Comparison of ENCODE assay signal across 14 cellular contexts in the genomic region with DNA sequence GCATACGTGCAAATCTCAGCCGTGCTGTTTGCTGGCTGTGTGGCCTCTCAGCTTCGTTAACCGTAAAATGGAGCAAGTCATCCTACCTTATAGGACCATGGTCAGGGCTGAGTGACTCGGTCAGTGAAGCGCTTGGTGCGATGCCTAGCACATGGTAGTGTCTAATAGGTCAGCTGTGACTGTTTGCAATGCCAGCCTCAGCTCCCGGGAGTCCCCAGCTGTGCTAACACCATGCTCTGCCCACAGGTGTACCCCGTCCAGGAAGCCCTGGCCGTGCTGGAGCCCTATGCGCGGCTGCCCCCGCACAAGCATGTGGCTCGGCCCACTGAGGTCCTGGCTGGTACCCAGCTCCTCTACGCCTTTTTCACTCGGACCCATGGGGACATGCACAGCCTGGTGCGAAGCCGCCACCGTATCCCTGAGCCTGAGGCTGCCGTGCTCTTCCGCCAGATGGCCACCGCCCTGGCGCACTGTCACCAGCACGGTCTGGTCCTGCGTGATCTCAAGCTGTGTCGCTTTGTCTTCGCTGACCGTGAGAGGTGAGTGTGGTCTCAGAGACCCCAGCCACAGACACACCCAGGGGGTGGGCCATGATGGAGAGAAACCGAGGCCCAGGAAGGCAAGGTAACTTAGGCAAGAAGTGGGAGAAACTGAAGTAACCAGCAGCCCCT.
"Had no signal": no experiment of that assay in that cellular context is flagged by ENCODE, and none has a peak within 500 bp of the region (broad histone marks: within the 10 kb centered on the region; RNA-seq: fewer than 3 reads in every experiment).

No MANE protein-coding gene starts in this region.

- H3K4me3 ChIP-seq: heart left ventricle, left lung, thyroid gland, vagina had no signal

- H3K27me3 ChIP-seq: heart left ventricle, left lung, thyroid gland, vagina had no signal

- H3K4me1 Mint-ChIP-seq: activated naive CD8-positive, alpha-beta T cell treated with anti-CD3 and anti-CD28 coated beads, Interleukin-2, amount 50 U/mL, for 24 hours; nephron progenitor cell had no signal

- DNase-seq: activated CD4-positive, alpha-beta memory T cell treated with anti-CD3 and anti-CD28 coated beads for 36 hours; activated naive CD4-positive, alpha-beta T cell; activated naive CD8-positive, alpha-beta T cell treated with anti-CD3 and anti-CD28 coated beads, Interleukin-2, amount 50 U/mL, for 24 hours; foreskin melanocyte; heart left ventricle; left lung; mesendoderm; nephron progenitor cell; stimulated activated CD4-positive, alpha-beta T cell treated with anti-CD3 and anti-CD28 coated beads, Interleukin-15, amount 100 ng/mL, for 24 hours; stimulated activated CD4-positive, alpha-beta T cell treated with anti-CD3 and anti-CD28 coated beads, Interleukin-4, amount 100 ng/mL, for 24 hours; T1000; thyroid gland had no signal

- H3K27ac Mint-ChIP-seq: activated CD4-positive, alpha-beta memory T cell treated with anti-CD3 and anti-CD28 coated beads for 36 hours; activated naive CD8-positive, alpha-beta T cell treated with anti-CD3 and anti-CD28 coated beads, Interleukin-2, amount 50 U/mL, for 24 hours; activated T-helper 1 cell treated with anti-CD3 and anti-CD28 coated beads, Interleukin-12 subunit alpha, Interleukin-12 subunit beta, Interleukin-2, Interleukin-4 antibody, amounts not matched to agents 30 ng/mL and 10 ng/mL and 1 ng/mL, durations not matched to agents 14 hours and 24 hours and 36 hours; nephron progenitor cell had no signal

- ATAC-seq: activated naive CD8-positive, alpha-beta T cell treated with anti-CD3 and anti-CD28 coated beads, Interleukin-2, amount 50 U/mL, for 24 hours; left lung had no signal

- H3K27ac ChIP-seq: heart left ventricle, left lung, thyroid gland, vagina had no signal

- H3K9me3 Mint-ChIP-seq: activated CD4-positive, alpha-beta memory T cell treated with anti-CD3 and anti-CD28 coated beads for 36 hours; activated naive CD8-positive, alpha-beta T cell treated with anti-CD3 and anti-CD28 coated beads, Interleukin-2, amount 50 U/mL, for 24 hours; activated T-helper 1 cell treated with anti-CD3 and anti-CD28 coated beads, Interleukin-12 subunit alpha, Interleukin-12 subunit beta, Interleukin-2, Interleukin-4 antibody, amounts not matched to agents 30 ng/mL and 10 ng/mL and 1 ng/mL, durations not matched to agents 14 hours and 24 hours and 36 hours; nephron progenitor cell had no signal

- H3K4me1 ChIP-seq: heart left ventricle, left lung, thyroid gland, vagina had no signal

- H3K4me3 Mint-ChIP-seq: activated CD4-positive, alpha-beta memory T cell treated with anti-CD3 and anti-CD28 coated beads for 36 hours; activated naive CD8-positive, alpha-beta T cell treated with anti-CD3 and anti-CD28 coated beads, Interleukin-2, amount 50 U/mL, for 24 hours; activated T-helper 1 cell treated with anti-CD3 and anti-CD28 coated beads, Interleukin-12 subunit alpha, Interleukin-12 subunit beta, Interleukin-2, Interleukin-4 antibody, amounts not matched to agents 30 ng/mL and 10 ng/mL and 1 ng/mL, durations not matched to agents 14 hours and 24 hours and 36 hours; nephron progenitor cell had no signal

- H3K27me3 Mint-ChIP-seq: activated CD4-positive, alpha-beta memory T cell treated with anti-CD3 and anti-CD28 coated beads for 36 hours; activated naive CD8-positive, alpha-beta T cell treated with anti-CD3 and anti-CD28 coated beads, Interleukin-2, amount 50 U/mL, for 24 hours had no signal

- H3K9me3 ChIP-seq: heart left ventricle, left lung, thyroid gland, vagina had no signal
